ENCODE assay signal across 11 cellular contexts in the genomic region with DNA sequence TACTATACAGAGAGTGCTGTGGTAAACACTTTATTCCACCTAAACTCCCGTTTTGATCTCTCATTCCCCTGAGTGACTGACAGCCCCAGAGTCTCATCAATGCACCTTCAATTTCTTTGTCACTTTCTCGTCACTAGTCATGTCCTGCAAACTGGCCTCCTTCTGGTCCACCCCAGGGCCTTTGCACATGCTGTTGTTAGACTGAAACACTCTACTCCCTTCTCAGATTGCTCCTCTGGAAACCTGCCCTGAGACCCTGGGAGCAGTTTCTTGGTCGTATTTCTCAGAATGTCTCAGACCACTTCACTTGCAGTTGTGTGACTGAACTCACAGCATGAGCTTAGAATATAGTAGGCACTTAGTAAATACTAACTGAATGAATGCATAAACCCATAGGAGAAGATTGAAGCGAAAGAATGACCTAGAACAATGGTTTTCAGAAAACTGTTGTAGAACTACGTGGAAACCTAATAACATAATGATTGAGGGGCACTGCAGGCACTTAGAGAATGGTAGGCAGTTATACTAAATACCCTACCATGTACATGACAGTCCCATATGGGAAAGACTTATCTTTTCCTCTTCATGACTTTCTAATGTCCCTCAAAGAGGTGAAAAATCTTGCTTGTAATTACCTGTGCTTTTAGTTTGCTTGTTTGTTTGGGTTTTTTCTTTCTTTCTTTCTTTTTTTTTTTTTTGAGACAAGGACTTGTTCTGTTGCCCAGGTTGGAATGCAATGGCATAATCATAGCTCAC.
"Had no signal": no experiment of that assay in that cellular context is flagged by ENCODE, and none has a peak within 500 bp of the region (broad histone marks: within the 10 kb centered on the region; RNA-seq: fewer than 3 reads in every experiment).

No MANE protein-coding gene starts in this region.

- DNase-seq: GM23248, GOT3, H7, H9, HCEC 1CT, HFFc6 had no signal

- ATAC-seq: GM23338, HCT116 had no signal

- H3K9me3 ChIP-seq: HAP-1 had no signal

- H3K4me3 ChIP-seq: GM23248, GM23338, HAP-1 had no signal

- H3K9ac ChIP-seq: GM23248 had no signal

- FAIRE-seq: H1, H54 had no signal

- H3K4me1 ChIP-seq: HAP-1 had no signal

- H3K36me3 ChIP-seq: HAP-1 had no signal

- H3K27ac ChIP-seq: GM23248 had no signal

- H3K4me2 ChIP-seq: GM23338 had no signal

- H2AFZ ChIP-seq: GM23248, GM23338 had no signal
